In genomic region chr12:59066445-59066844, GRCh38 we compare ENCODE assay signal across 21 cellular contexts.
DNase-seq lines count a peak whose midpoint lies in the region; ATAC-seq and TF ChIP-seq lines count a peak whose summit lies in the region.
"Had no signal": no experiment of that assay in that cellular context is flagged by ENCODE, and none has a peak within 500 bp of the region (broad histone marks: within the 10 kb centered on the region; RNA-seq: fewer than 3 reads in every experiment).

No MANE protein-coding gene starts in this region.

- H3K27me3 ChIP-seq in breast epithelium = no peaks in the 10 kb centered on the region
- no peaks in the 10 kb centered on the region for H3K27me3 ChIP-seq in left lung
- H3K27me3 ChIP-seq in gastrocnemius medialis = no peaks in the 10 kb centered on the region
- H3K27me3 ChIP-seq: BLaER1, esophagus muscularis mucosa, MG63, right atrium auricular region, SJSA1, stomach, tibial nerve had no signal

- DNase-seq in MCF 10A (ENCODE audit: unreplicated experiment) = no peak
- DNase-seq in breast epithelium (ENCODE audit: low spot score in 2 of 2) = no peak
- peak; percentile 35 for DNase-seq in astrocyte of the spinal cord (ENCODE audit: low read depth, low spot score)
- no peak for DNase-seq in left lung
- no peak for DNase-seq in anterior cingulate cortex (lab: John Stamatoyannopoulos, UW)
- DNase-seq in gastrocnemius medialis = no peak
- DNase-seq in activated CD8-positive, alpha-beta memory T cell treated with anti-CD3 and anti-CD28 coated beads for 24 hours = no peak
- DNase-seq: activated CD4-positive, alpha-beta T cell treated with anti-CD3 and anti-CD28 coated beads for 36 hours; activated naive CD4-positive, alpha-beta T cell treated with anti-CD3 and anti-CD28 coated beads, Interleukin-2, amount 10 ng/mL, durations not matched to agents 7 days and 5 days; MG63; naive thymus-derived CD4-positive, alpha-beta T cell; PC-9; stimulated activated CD4-positive, alpha-beta T cell treated with anti-CD3 and anti-CD28 coated beads, Interleukin-12 subunit alpha, Interleukin-12 subunit beta, amount 100 ng/mL, for 4 hours; stomach had no signal

- H3K9me3 ChIP-seq in breast epithelium = no peaks in the 10 kb centered on the region
- no peaks in the 10 kb centered on the region for H3K9me3 ChIP-seq in left lung
- H3K9me3 ChIP-seq in gastrocnemius medialis = no peaks in the 10 kb centered on the region
- H3K9me3 ChIP-seq: BLaER1, esophagus muscularis mucosa, MG63, right atrium auricular region, SJSA1, stomach, tibial nerve had no signal

- no peak for TF ChIP-seq CTCF in MCF 10A (IDR thresholded peaks at IDR 0.05; ENCODE audit: unreplicated experiment)
- TF ChIP-seq CTCF in breast epithelium (IDR thresholded peaks at IDR 0.05) = no peak
- TF ChIP-seq CTCF in astrocyte of the spinal cord (IDR thresholded peaks at IDR 0.05; ENCODE audit: low read depth, low read length) = no peak
- no peak for TF ChIP-seq CTCF in left lung (IDR thresholded peaks at IDR 0.05)
- no peak for TF ChIP-seq CTCF in gastrocnemius medialis (IDR thresholded peaks at IDR 0.05 in 4 of 5, conservative IDR thresholded peaks at IDR 0.05 in 1 of 5)

- POLR2A ChIA-PET in MCF 10A (lab: Yijun Ruan, JAX) = interaction anchor here (1.2 to 17.1 kb wide), 6 partner anchors 12 to 146 kb away, joined by 3 to 389 read pairs (median 63); partner anchors contain the start of gene LRIG3

- no TSS peak for BruUV-seq in MCF 10A (replicated peaks; lab: Mats Ljungman, UMichigan)

- H3K36me3 Mint-ChIP-seq in MCF 10A (ENCODE audit: insufficient read depth, unreplicated experiment) = no peaks in the 10 kb centered on the region
- H3K36me3 Mint-ChIP-seq: activated naive CD4-positive, alpha-beta T cell treated with anti-CD3 and anti-CD28 coated beads, Interleukin-2, amount 10 ng/mL, durations not matched to agents 7 days and 5 days; naive thymus-derived CD4-positive, alpha-beta T cell had no signal

- ATAC-seq in left lung (peak; percentile 34), HG02884 (IDR thresholded peaks at IDR 0.05; ENCODE audit: unreplicated experiment) (no peak), gastrocnemius medialis (no peak)
- ATAC-seq: activated CD4-positive, alpha-beta T cell treated with anti-CD3 and anti-CD28 coated beads for 36 hours; naive thymus-derived CD4-positive, alpha-beta T cell had no signal

- H3K4me1 Mint-ChIP-seq in MCF 10A (ENCODE audit: insufficient read depth, unreplicated experiment) = peaks cover 39% of the 10 kb centered on the region
- H3K4me1 Mint-ChIP-seq: activated CD4-positive, alpha-beta T cell treated with anti-CD3 and anti-CD28 coated beads for 36 hours; activated naive CD4-positive, alpha-beta T cell treated with anti-CD3 and anti-CD28 coated beads, Interleukin-2, amount 10 ng/mL, durations not matched to agents 7 days and 5 days; naive thymus-derived CD4-positive, alpha-beta T cell had no signal

- H3K9me3 Mint-ChIP-seq in MCF 10A (ENCODE audit: unreplicated experiment) = no peaks in the 10 kb centered on the region
- H3K9me3 Mint-ChIP-seq: activated naive CD4-positive, alpha-beta T cell treated with anti-CD3 and anti-CD28 coated beads, Interleukin-2, amount 10 ng/mL, durations not matched to agents 7 days and 5 days; T-helper 1 cell treated with Interleukin-12 subunit alpha and Interleukin-12 subunit beta and Interleukin-4 antibody, amounts not matched to agents 30 μg/mL and 1 μg/mL, for 36 hours had no signal

- CTCF ChIA-PET in MCF 10A (lab: Yijun Ruan, JAX) = interaction anchor here (0.6 to 3.0 kb wide), 8 partner anchors 10 to 716 kb away, joined by 3 to 16 read pairs (median 3); no protein-coding TSS in a partner anchor

- in situ Hi-C loops in astrocyte of the spinal cord (cut with HindIII; ENCODE audit: low sequenced_read_pairs) (no loop called here), gastrocnemius medialis (cut with MboI; ENCODE audit: low sequenced_read_pairs in 4 of 4) (no loop called here)

- no peak for TF ChIP-seq POLR2A in breast epithelium (IDR thresholded peaks at IDR 0.05)
- TF ChIP-seq POLR2A in gastrocnemius medialis (IDR thresholded peaks at IDR 0.05) = no peak

- no peak overlapping the region for H3K4me3 Mint-ChIP-seq in MCF 10A (ENCODE audit: unreplicated experiment)
- H3K4me3 Mint-ChIP-seq: activated CD4-positive, alpha-beta T cell treated with anti-CD3 and anti-CD28 coated beads for 36 hours; activated naive CD4-positive, alpha-beta T cell treated with anti-CD3 and anti-CD28 coated beads, Interleukin-2, amount 10 ng/mL, durations not matched to agents 7 days and 5 days; naive thymus-derived CD4-positive, alpha-beta T cell; T-helper 1 cell treated with Interleukin-12 subunit alpha and Interleukin-12 subunit beta and Interleukin-4 antibody, amounts not matched to agents 30 μg/mL and 1 μg/mL, for 36 hours had no signal

- H3K4me1 ChIP-seq in breast epithelium = no peaks in the 10 kb centered on the region
- H3K4me1 ChIP-seq in left lung = no peaks in the 10 kb centered on the region
- H3K4me1 ChIP-seq in gastrocnemius medialis = no peaks in the 10 kb centered on the region
- H3K4me1 ChIP-seq: BLaER1, right atrium auricular region had no signal

- peak overlapping the region; percentile 9 for H3K27ac Mint-ChIP-seq in MCF 10A (ENCODE audit: low read depth, unreplicated experiment)
- H3K27ac Mint-ChIP-seq: activated CD4-positive, alpha-beta T cell treated with anti-CD3 and anti-CD28 coated beads for 36 hours; activated naive CD4-positive, alpha-beta T cell treated with anti-CD3 and anti-CD28 coated beads, Interleukin-2, amount 10 ng/mL, durations not matched to agents 7 days and 5 days; naive thymus-derived CD4-positive, alpha-beta T cell; T-helper 1 cell treated with Interleukin-12 subunit alpha and Interleukin-12 subunit beta and Interleukin-4 antibody, amounts not matched to agents 30 μg/mL and 1 μg/mL, for 36 hours had no signal

- no peak overlapping the region for H3K4me3 ChIP-seq in breast epithelium
- no peak overlapping the region for H3K4me3 ChIP-seq in astrocyte of the spinal cord (ENCODE audit: low read depth, low read length)
- no peak overlapping the region for H3K4me3 ChIP-seq in left lung
- no peak overlapping the region for H3K4me3 ChIP-seq in gastrocnemius medialis
- H3K4me3 ChIP-seq: BLaER1, esophagus muscularis mucosa, MG63, PC-9, right atrium auricular region, SJSA1, stomach, tibial nerve had no signal

- intact Hi-C loops in MCF 10A (cut with micrococcal nuclease) (no loop called here), breast epithelium (cut with DNase I; ENCODE audit: low total_unique reads) (no loop called here), left lung (cut with DNase I) (no loop called here), gastrocnemius medialis (cut with DNase I; ENCODE audit: low total_unique reads) (no loop called here)

- no peaks in the 10 kb centered on the region for H3K27me3 Mint-ChIP-seq in MCF 10A (ENCODE audit: insufficient read depth, unreplicated experiment)
- H3K27me3 Mint-ChIP-seq: activated CD4-positive, alpha-beta T cell treated with anti-CD3 and anti-CD28 coated beads for 36 hours; activated naive CD4-positive, alpha-beta T cell treated with anti-CD3 and anti-CD28 coated beads, Interleukin-2, amount 10 ng/mL, durations not matched to agents 7 days and 5 days; naive thymus-derived CD4-positive, alpha-beta T cell had no signal

- H3K27ac ChIP-seq in breast epithelium = no peak overlapping the region
- no peak overlapping the region for H3K27ac ChIP-seq in left lung
- H3K27ac ChIP-seq in gastrocnemius medialis = no peak overlapping the region
- H3K27ac ChIP-seq: BLaER1, esophagus muscularis mucosa, PC-9, right atrium auricular region, SJSA1, stomach, tibial nerve had no signal

- H3K36me3 ChIP-seq in breast epithelium (peaks cover 3% of the 10 kb centered on the region), left lung (no peaks in the 10 kb centered on the region), gastrocnemius medialis (no peaks in the 10 kb centered on the region)
- H3K36me3 ChIP-seq: BLaER1, esophagus muscularis mucosa, MG63, right atrium auricular region, SJSA1, stomach, tibial nerve had no signal
